ENCODE assay signal across 16 cellular contexts in the genomic region with DNA sequence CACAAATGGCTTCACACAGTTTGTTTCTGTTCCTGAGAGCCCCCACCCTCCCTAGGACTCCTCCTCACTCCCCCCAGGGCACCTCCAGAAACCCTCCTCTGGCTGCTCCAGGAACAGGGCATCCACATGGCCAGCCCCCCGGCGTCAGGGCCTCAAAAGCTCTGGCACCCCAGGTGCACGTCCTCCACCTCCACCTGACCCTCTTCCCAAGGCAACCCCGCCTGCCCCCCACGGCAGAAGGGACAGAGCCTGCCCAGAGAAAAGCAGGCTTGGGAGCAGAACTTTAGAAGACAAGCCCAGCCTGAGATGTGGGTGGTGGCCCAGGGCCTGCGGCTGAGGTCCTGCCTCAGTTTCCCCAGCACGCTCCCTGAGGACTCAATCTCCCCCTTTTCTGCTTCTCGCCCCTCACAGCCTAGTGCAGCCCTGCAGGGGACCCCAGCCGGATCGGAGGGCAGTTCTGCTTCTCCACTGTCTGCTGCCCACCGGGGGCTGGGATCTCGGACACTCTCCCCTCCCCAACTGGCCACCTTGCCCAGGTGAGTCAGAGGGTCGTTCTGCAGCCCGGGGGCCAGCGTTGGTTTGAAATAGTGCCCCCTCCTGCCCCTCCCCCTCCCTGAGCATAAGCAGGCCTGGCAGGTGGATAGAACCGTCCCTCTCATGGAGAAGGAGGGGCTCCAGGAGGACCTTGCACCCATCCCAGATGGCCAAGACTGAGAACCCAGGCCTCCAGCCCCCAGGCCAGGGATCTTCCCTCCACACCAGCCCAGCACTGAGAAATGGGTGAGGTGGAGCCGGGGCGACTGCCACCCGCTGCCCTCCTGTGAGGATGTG. TPM values are rescaled to one million over a fixed set of nuclear protein-coding genes. Genes with fewer than 3 reads are reported as not detected.
DNase-seq lines count a peak whose midpoint lies in the region; ATAC-seq, FAIRE-seq and TF ChIP-seq lines count a peak whose summit lies in the region.
"Had no signal": no experiment of that assay in that cellular context is flagged by ENCODE, and none has a peak within 500 bp of the region (broad histone marks: within the 10 kb centered on the region; RNA-seq: fewer than 3 reads in every experiment).

No MANE protein-coding gene starts in this region.

- ATAC-seq in HepG2, result peak; percentile 2; the same call in 1 of the 3 replicates
- ATAC-seq: activated CD4-positive, CD25-positive, alpha-beta regulatory T cell treated with anti-CD3 and anti-CD28 coated beads, Interleukin-2, amount 50 U/mL, for 24 hours had no signal

- peak overlapping the region; percentile 86 for H3K4me2 ChIP-seq in HepG2 (ENCODE audit: low read depth, low read length)

- H2AFZ ChIP-seq in HepG2 (ENCODE audit: low read length), result no peak overlapping the region

- in situ Hi-C loops in HepG2 (cut with HindIII; ENCODE audit: extremely low pct_ligation_motif_present, low pct_unique_long_range_greater_than_20kb), result no loop called here

- peaks cover 8% of the 10 kb centered on the region for H3K36me3 Mint-ChIP-seq in activated CD4-positive, alpha-beta memory T cell treated with anti-CD3 and anti-CD28 coated beads, Interleukin-2, amount 10 ng/mL, durations not matched to agents 7 days and 5 days (ENCODE audit: low read depth)
- peaks cover 3% of the 10 kb centered on the region for H3K36me3 Mint-ChIP-seq in activated CD4-positive, alpha-beta memory T cell treated with anti-CD3 and anti-CD28 coated beads for 36 hours
- H3K36me3 Mint-ChIP-seq in activated T-helper 1 cell treated with anti-CD3 and anti-CD28 coated beads, Interleukin-12 subunit alpha, Interleukin-12 subunit beta, Interleukin-2, Interleukin-4 antibody, amounts not matched to agents 30 ng/mL and 10 ng/mL and 1 ng/mL, durations not matched to agents 14 hours and 24 hours and 36 hours (ENCODE audit: low read depth), result no peaks in the 10 kb centered on the region

- no peak overlapping the region for H3K27ac Mint-ChIP-seq in activated CD4-positive, alpha-beta memory T cell treated with anti-CD3 and anti-CD28 coated beads, Interleukin-2, amount 10 ng/mL, durations not matched to agents 7 days and 5 days
- H3K27ac Mint-ChIP-seq in activated CD4-positive, alpha-beta memory T cell treated with anti-CD3 and anti-CD28 coated beads for 36 hours, result no peak overlapping the region
- no peak overlapping the region for H3K27ac Mint-ChIP-seq in activated T-helper 1 cell treated with anti-CD3 and anti-CD28 coated beads, Interleukin-12 subunit alpha, Interleukin-12 subunit beta, Interleukin-2, Interleukin-4 antibody, amounts not matched to agents 30 ng/mL and 10 ng/mL and 1 ng/mL, durations not matched to agents 14 hours and 24 hours and 36 hours

- H3K9ac ChIP-seq in HepG2 (ENCODE audit: insufficient read depth, low read depth, low read length), result no peak overlapping the region

- WGBS in HepG2 (ENCODE audit: low lambda C conversion rate), result 47% methylated on average over 18 of the region's 19 CpGs
- WGBS in spleen, 5 donors, result 83 to 93% (median 85%) methylated on average over 18 to 19 of the region's 19 CpGs

- intact Hi-C loops in activated CD4-positive, alpha-beta memory T cell treated with anti-CD3 and anti-CD28 coated beads for 36 hours (cut with micrococcal nuclease), result no loop called here
- intact Hi-C loops in activated T-helper 1 cell treated with anti-CD3 and anti-CD28 coated beads, Interleukin-12 subunit alpha, Interleukin-12 subunit beta, Interleukin-2, Interleukin-4 antibody, amounts not matched to agents 30 ng/mL and 10 ng/mL and 1 ng/mL, durations not matched to agents 14 hours and 24 hours and 36 hours (cut with micrococcal nuclease), result no loop called here
- intact Hi-C loops in HepG2 (cut with micrococcal nuclease; ENCODE audit: unreplicated experiment), result no loop called here
- intact Hi-C loops in spleen (cut with DNase I; ENCODE audit: low total_unique reads), result no loop called here

- H3K4me1 ChIP-seq in HepG2 (ENCODE audit: insufficient read depth, low read length), result peaks cover 40% of the 10 kb centered on the region
- peaks cover 24 to 67% (median 45%) of the 10 kb centered on the region in 6 donors for H3K4me1 ChIP-seq in spleen

- peak overlapping the region; percentile 47 to 67 (median 50); a peak in 5 of 6 replicates for H3K4me3 ChIP-seq in HepG2 (replicated peaks in 1 of 3; ENCODE audit: insufficient read depth in 1 of 3, low read depth in 2 of 3, low read length in 3 of 3)
- peak overlapping the region in 1 of 8 donors; percentile 87 for H3K4me3 ChIP-seq in spleen
- H3K4me3 ChIP-seq: skin epidermis, testis had no signal

- peaks cover 12% of the 10 kb centered on the region for H3K79me2 ChIP-seq in HepG2 (ENCODE audit: insufficient read depth, low read length)

- TF ChIP-seq CTCF in HepG2 (CRISPR knock-in tag; IDR thresholded peaks at IDR 0.05) (no peak), spleen (IDR thresholded peaks at IDR 0.05 in 8 of 11, conservative IDR thresholded peaks at IDR 0.05 in 3 of 11) (no peak)

- CTCF ChIA-PET in activated CD4-positive, alpha-beta memory T cell treated with anti-CD3 and anti-CD28 coated beads, Interleukin-2, amount 10 ng/mL, durations not matched to agents 7 days and 5 days (lab: Charles Lee), result no interaction called here
- CTCF ChIA-PET in activated CD4-positive, alpha-beta memory T cell treated with anti-CD3 and anti-CD28 coated beads for 36 hours (lab: Charles Lee), result interaction anchor here (1.4 kb wide), 1 partner anchor 10 kb away, joined by 4 read pairs; no protein-coding TSS in a partner anchor
- CTCF ChIA-PET in HepG2 (lab: Yijun Ruan, JAX; ENCODE audit: low intra/inter-chr PET ratio, low total read pairs), result no interaction called here

- no peaks in the 10 kb centered on the region for H3K9me3 Mint-ChIP-seq in activated CD4-positive, alpha-beta memory T cell treated with anti-CD3 and anti-CD28 coated beads, Interleukin-2, amount 10 ng/mL, durations not matched to agents 7 days and 5 days
- no peaks in the 10 kb centered on the region for H3K9me3 Mint-ChIP-seq in activated CD4-positive, alpha-beta memory T cell treated with anti-CD3 and anti-CD28 coated beads for 36 hours
- no peaks in the 10 kb centered on the region for H3K9me3 Mint-ChIP-seq in activated T-helper 1 cell treated with anti-CD3 and anti-CD28 coated beads, Interleukin-12 subunit alpha, Interleukin-12 subunit beta, Interleukin-2, Interleukin-4 antibody, amounts not matched to agents 30 ng/mL and 10 ng/mL and 1 ng/mL, durations not matched to agents 14 hours and 24 hours and 36 hours

- H3K9me3 ChIP-seq in HepG2 (ENCODE audit: low read length) (no peaks in the 10 kb centered on the region), spleen (no peaks in the 10 kb centered on the region)
- H3K9me3 ChIP-seq: testis had no signal

- no peaks in the 10 kb centered on the region; a peak in 1 of 5 replicates for H3K27me3 ChIP-seq in HepG2 (ENCODE audit: control insufficient read depth in 1 of 2, insufficient read depth in 2 of 2, low read length in 2 of 2)
- H3K27me3 ChIP-seq in spleen (replicated peaks in 1 of 7), result peaks cover 0 to 38% (median 13%) of the 10 kb centered on the region in 7 donors
- H3K27me3 ChIP-seq: testis had no signal

- peaks cover 2% of the 10 kb centered on the region; the same call in 1 of the 2 replicates for H4K20me1 ChIP-seq in HepG2 (ENCODE audit: insufficient read depth, low read length)

- BruUV-seq in HepG2 (replicated peaks; lab: Mats Ljungman, UMichigan), result no TSS peak

- no peak for FAIRE-seq in HepG2 (lab: Jason Lieb, UNC)
- FAIRE-seq: frontal cortex had no signal

- H3K27me3 Mint-ChIP-seq in activated CD4-positive, alpha-beta memory T cell treated with anti-CD3 and anti-CD28 coated beads, Interleukin-2, amount 10 ng/mL, durations not matched to agents 7 days and 5 days, result peaks cover 2% of the 10 kb centered on the region
- peaks cover 5% of the 10 kb centered on the region for H3K27me3 Mint-ChIP-seq in activated CD4-positive, alpha-beta memory T cell treated with anti-CD3 and anti-CD28 coated beads for 36 hours
- peaks cover 4% of the 10 kb centered on the region for H3K27me3 Mint-ChIP-seq in activated T-helper 1 cell treated with anti-CD3 and anti-CD28 coated beads, Interleukin-12 subunit alpha, Interleukin-12 subunit beta, Interleukin-2, Interleukin-4 antibody, amounts not matched to agents 30 ng/mL and 10 ng/mL and 1 ng/mL, durations not matched to agents 14 hours and 24 hours and 36 hours (ENCODE audit: insufficient read depth)

- no peak for TF ChIP-seq EP300 in HepG2 (IDR thresholded peaks at IDR 0.05; ENCODE audit: low read depth in 2 of 2, low read length in 2 of 2)
- no peak for TF ChIP-seq EP300 in HepG2 (CRISPR knock-in tag; IDR thresholded peaks at IDR 0.05; ENCODE audit: borderline replicate concordance)

- no peak for TF ChIP-seq POLR2A in HepG2 (IDR thresholded peaks at IDR 0.05; ENCODE audit: insufficient read depth in 1 of 2, low read depth in 2 of 2, low read length in 2 of 2)
- TF ChIP-seq POLR2A in spleen (IDR thresholded peaks at IDR 0.05), result no peak

- DNase-seq in activated CD4-positive, alpha-beta memory T cell treated with anti-CD3 and anti-CD28 coated beads, Interleukin-2, amount 10 ng/mL, durations not matched to agents 7 days and 5 days, result no peak
- no peak for DNase-seq in activated CD4-positive, alpha-beta memory T cell treated with anti-CD3 and anti-CD28 coated beads for 36 hours
- DNase-seq in activated T-helper 1 cell treated with anti-CD3 and anti-CD28 coated beads, Interleukin-12 subunit alpha, Interleukin-12 subunit beta, Interleukin-2, Interleukin-4 antibody, amounts not matched to agents 30 ng/mL and 10 ng/mL and 1 ng/mL, durations not matched to agents 14 hours and 24 hours and 36 hours (ENCODE audit: low spot score), result no peak
- no peak for DNase-seq in HepG2 (ENCODE audit: low spot score)
- peak; percentile 80 for DNase-seq in spleen
- DNase-seq in NCI-H2171 treated with DMSO at 0.1 percent for 48 hours (lab: John Stamatoyannopoulos, UW), result no peak
- no peak for DNase-seq in NCI-H774 (lab: John Stamatoyannopoulos, UW)
- DNase-seq in glomerular visceral epithelial cell (ENCODE audit: extremely low spot score), result no peak
- DNase-seq: islet precursor cell, NCI-H1092, NCI-H446 had no signal

- H3K36me3 ChIP-seq in HepG2 (replicated peaks in 1 of 2; ENCODE audit: control insufficient read depth in 1 of 2, insufficient read depth in 2 of 2, low read length in 2 of 2) (no peaks in the 10 kb centered on the region), spleen (no peaks in the 10 kb centered on the region)

- H3K4me3 Mint-ChIP-seq in activated CD4-positive, alpha-beta memory T cell treated with anti-CD3 and anti-CD28 coated beads, Interleukin-2, amount 10 ng/mL, durations not matched to agents 7 days and 5 days, result peak overlapping the region; percentile 34
- no peak overlapping the region for H3K4me3 Mint-ChIP-seq in activated CD4-positive, alpha-beta memory T cell treated with anti-CD3 and anti-CD28 coated beads for 36 hours
- H3K4me3 Mint-ChIP-seq in activated T-helper 1 cell treated with anti-CD3 and anti-CD28 coated beads, Interleukin-12 subunit alpha, Interleukin-12 subunit beta, Interleukin-2, Interleukin-4 antibody, amounts not matched to agents 30 ng/mL and 10 ng/mL and 1 ng/mL, durations not matched to agents 14 hours and 24 hours and 36 hours, result peak overlapping the region; percentile 48

- no peak for TF ChIP-seq RAD21 in HepG2 (CRISPR knock-in tag; IDR thresholded peaks at IDR 0.05)

- H3K4me1 Mint-ChIP-seq in activated CD4-positive, alpha-beta memory T cell treated with anti-CD3 and anti-CD28 coated beads, Interleukin-2, amount 10 ng/mL, durations not matched to agents 7 days and 5 days, result peaks cover 27% of the 10 kb centered on the region
- H3K4me1 Mint-ChIP-seq in activated CD4-positive, alpha-beta memory T cell treated with anti-CD3 and anti-CD28 coated beads for 36 hours (ENCODE audit: low read depth), result peaks cover 15% of the 10 kb centered on the region
- peaks cover 5% of the 10 kb centered on the region for H3K4me1 Mint-ChIP-seq in activated T-helper 1 cell treated with anti-CD3 and anti-CD28 coated beads, Interleukin-12 subunit alpha, Interleukin-12 subunit beta, Interleukin-2, Interleukin-4 antibody, amounts not matched to agents 30 ng/mL and 10 ng/mL and 1 ng/mL, durations not matched to agents 14 hours and 24 hours and 36 hours (ENCODE audit: low read depth)

- H3K27ac ChIP-seq in HepG2 (ENCODE audit: extremely low read length, insufficient read depth, low read length), result no peak overlapping the region
- H3K27ac ChIP-seq in spleen, result peak overlapping the region in 6 of 8 donors; percentile 15 to 99 (median 90)

- POLR2A ChIA-PET in activated CD4-positive, alpha-beta memory T cell treated with anti-CD3 and anti-CD28 coated beads, Interleukin-2, amount 10 ng/mL, durations not matched to agents 7 days and 5 days (lab: Charles Lee), result no interaction called here
- POLR2A ChIA-PET in activated CD4-positive, alpha-beta memory T cell treated with anti-CD3 and anti-CD28 coated beads for 36 hours (lab: Charles Lee), result no interaction called here
- POLR2A ChIA-PET in HepG2 (lab: Yijun Ruan, JAX), result interaction anchor here (0.7 to 1.2 kb wide), 2 partner anchors 23 to 36 kb away, joined by 3 to 4 read pairs; no protein-coding TSS in a partner anchor

RNA-seq across cellular contexts. Expression of gene TRABD, which starts 2.4 kb away (rescaled TPM):
- total RNA-seq in activated CD4-positive, alpha-beta memory T cell treated with anti-CD3 and anti-CD28 coated beads, Interleukin-2, amount 10 ng/mL, durations not matched to agents 7 days and 5 days, result 100 to 1,000 TPM; 136 to 138 TPM
- 10 to 100 TPM; 88.6 to 89.2 TPM for total RNA-seq in activated CD4-positive, alpha-beta memory T cell treated with anti-CD3 and anti-CD28 coated beads for 36 hours
- 94.1 and 96.8 TPM in 2 replicates for total RNA-seq in activated T-helper 1 cell treated with anti-CD3 and anti-CD28 coated beads, Interleukin-12 subunit alpha, Interleukin-12 subunit beta, Interleukin-2, Interleukin-4 antibody, amounts not matched to agents 30 ng/mL and 10 ng/mL and 1 ng/mL, durations not matched to agents 14 hours and 24 hours and 36 hours
- 16.2 and 21.5 TPM in 2 replicates for total RNA-seq in HepG2 (2016; rRNA removed; fragmentation: Illumina TruSeq; extraction: Trizol)
- total RNA-seq in HepG2 (2016; cell fraction: cytosol; rRNA removed; fragmentation: Illumina TruSeq; extraction: Trizol; ENCODE audit: low read depth), result 8.1 and 8.5 TPM in 2 replicates
- total RNA-seq in HepG2 (2016; cell fraction: insoluble cytoplasmic fraction; rRNA removed; fragmentation: Illumina TruSeq; extraction: Trizol), result 14.1 and 20.1 TPM in 2 replicates
- 15.9 and 17.7 TPM in 2 replicates for total RNA-seq in HepG2 (2016; cell fraction: membrane; rRNA removed; fragmentation: Illumina TruSeq; extraction: Trizol)
- total RNA-seq in HepG2 (2016; cell fraction: nucleus; rRNA removed; fragmentation: Illumina TruSeq; extraction: Trizol), result 12.3 and 17.7 TPM in 2 replicates
- 28.9 and 36.8 TPM in 2 replicates for polyA plus RNA-seq in HepG2 (2011; rRNA removed)
- polyA plus RNA-seq in HepG2 (2011; cell fraction: cytosol; rRNA removed), result 15.8 and 28.0 TPM in 2 replicates
- 241 and 327 TPM in 2 replicates for polyA plus RNA-seq in HepG2 (2011; cell fraction: nucleus; rRNA removed)
- 19.6 and 35.2 TPM in 2 replicates for polyA plus RNA-seq in HepG2 (2012)
- 10.4 and 11.2 TPM in 2 replicates for polyA plus RNA-seq in HepG2 (2016; cell fraction: cytosol; fragmentation: Illumina TruSeq; extraction: Trizol; ENCODE audit: low read depth)
- polyA plus RNA-seq in HepG2 (2016; cell fraction: insoluble cytoplasmic fraction; fragmentation: Illumina TruSeq; extraction: Trizol; ENCODE audit: low read depth), result 19.9 and 22.8 TPM in 2 replicates
- 15.2 and 16.9 TPM in 2 replicates for polyA plus RNA-seq in HepG2 (2016; cell fraction: membrane; fragmentation: Illumina TruSeq; extraction: Trizol; ENCODE audit: low read depth)
- polyA plus RNA-seq in HepG2 (2016; cell fraction: nucleus; fragmentation: Illumina TruSeq; extraction: Trizol; ENCODE audit: insufficient read depth, low read depth), result 56.6 and 60.9 TPM in 2 replicates
- 22.4 and 30.1 TPM in 2 replicates for polyA minus RNA-seq in HepG2 (2011; rRNA and poly(A)+ RNA removed; ENCODE audit: low replicate concordance)
- polyA minus RNA-seq in HepG2 (2011; cell fraction: cytosol; rRNA and poly(A)+ RNA removed), result 9.7 and 11.7 TPM in 2 replicates
- 14.4 and 18.2 TPM in 2 replicates for polyA minus RNA-seq in HepG2 (2011; cell fraction: nucleus; rRNA and poly(A)+ RNA removed)
- total RNA-seq in spleen, result 10 to 100 TPM; 49.8 to 66.5 (median 57.7) TPM
- 10 to 100 TPM; 43.3 to 85.8 (median 77.9) TPM for polyA plus RNA-seq in spleen

RNA-seq across cellular contexts. Expression of gene PANX2, which starts 12.8 kb away (rescaled TPM):
- total RNA-seq in activated CD4-positive, alpha-beta memory T cell treated with anti-CD3 and anti-CD28 coated beads, Interleukin-2, amount 10 ng/mL, durations not matched to agents 7 days and 5 days, result under 1 TPM; 0.83 to 0.88 TPM
- 1 to 10 TPM; 3.3 to 3.5 TPM for total RNA-seq in activated CD4-positive, alpha-beta memory T cell treated with anti-CD3 and anti-CD28 coated beads for 36 hours
- total RNA-seq in activated T-helper 1 cell treated with anti-CD3 and anti-CD28 coated beads, Interleukin-12 subunit alpha, Interleukin-12 subunit beta, Interleukin-2, Interleukin-4 antibody, amounts not matched to agents 30 ng/mL and 10 ng/mL and 1 ng/mL, durations not matched to agents 14 hours and 24 hours and 36 hours, result 0.36 and 0.64 TPM in 2 replicates
- total RNA-seq in HepG2 (2016; rRNA removed; fragmentation: Illumina TruSeq; extraction: Trizol), result 0.15 and 0.58 TPM in 2 replicates
- 0.20 and 0.35 TPM in 2 replicates for total RNA-seq in HepG2 (2016; cell fraction: cytosol; rRNA removed; fragmentation: Illumina TruSeq; extraction: Trizol; ENCODE audit: low read depth)
- total RNA-seq in HepG2 (2016; cell fraction: insoluble cytoplasmic fraction; rRNA removed; fragmentation: Illumina TruSeq; extraction: Trizol), result 0.19 TPM in 2 replicates
- 1.1 and 1.4 TPM in 2 replicates for total RNA-seq in HepG2 (2016; cell fraction: membrane; rRNA removed; fragmentation: Illumina TruSeq; extraction: Trizol)
- 0.47 and 0.56 TPM in 2 replicates for total RNA-seq in HepG2 (2016; cell fraction: nucleus; rRNA removed; fragmentation: Illumina TruSeq; extraction: Trizol)
- 1.1 TPM in 2 replicates for polyA plus RNA-seq in HepG2 (2011; rRNA removed)
- polyA plus RNA-seq in HepG2 (2011; cell fraction: cytosol; rRNA removed), result 0.99 and 1.7 TPM in 2 replicates
- polyA plus RNA-seq in HepG2 (2011; cell fraction: nucleus; rRNA removed), result 2.5 and 4.2 TPM in 2 replicates
- 1.6 and 3.8 TPM in 2 replicates for polyA plus RNA-seq in HepG2 (2012)
- polyA plus RNA-seq in HepG2 (2016; cell fraction: cytosol; fragmentation: Illumina TruSeq; extraction: Trizol; ENCODE audit: low read depth), result 1.3 and 1.4 TPM in 2 replicates
- 1.1 and 1.4 TPM in 2 replicates for polyA plus RNA-seq in HepG2 (2016; cell fraction: insoluble cytoplasmic fraction; fragmentation: Illumina TruSeq; extraction: Trizol; ENCODE audit: low read depth)
- 2.9 and 3.6 TPM in 2 replicates for polyA plus RNA-seq in HepG2 (2016; cell fraction: membrane; fragmentation: Illumina TruSeq; extraction: Trizol; ENCODE audit: low read depth)
- 2.0 and 2.3 TPM in 2 replicates for polyA plus RNA-seq in HepG2 (2016; cell fraction: nucleus; fragmentation: Illumina TruSeq; extraction: Trizol; ENCODE audit: insufficient read depth, low read depth)
- polyA minus RNA-seq in HepG2 (2011; rRNA and poly(A)+ RNA removed; ENCODE audit: low replicate concordance), result 0.78 and 0.84 TPM in 2 replicates
- 0.30 and 0.79 TPM in 2 replicates for polyA minus RNA-seq in HepG2 (2011; cell fraction: cytosol; rRNA and poly(A)+ RNA removed)
- polyA minus RNA-seq in HepG2 (2011; cell fraction: nucleus; rRNA and poly(A)+ RNA removed), result 0.37 and 0.39 TPM in 2 replicates
- 1 to 10 TPM in 6 of 7 donors, under 1 TPM in 1; 0.39 to 4.6 (median 2.4) TPM for total RNA-seq in spleen
- under 1 TPM; 0.11 to 0.67 (median 0.24) TPM for polyA plus RNA-seq in spleen
- total RNA-seq: OCI-LY7 had no signal

RNA-seq across cellular contexts. Expression of gene SELENOO, which starts 17.5 kb away (rescaled TPM):
- 10 to 100 TPM; 21.5 TPM for total RNA-seq in activated CD4-positive, alpha-beta memory T cell treated with anti-CD3 and anti-CD28 coated beads, Interleukin-2, amount 10 ng/mL, durations not matched to agents 7 days and 5 days
- 10 to 100 TPM; 18.8 to 19.7 TPM for total RNA-seq in activated CD4-positive, alpha-beta memory T cell treated with anti-CD3 and anti-CD28 coated beads for 36 hours
- 23.7 and 25.9 TPM in 2 replicates for total RNA-seq in activated T-helper 1 cell treated with anti-CD3 and anti-CD28 coated beads, Interleukin-12 subunit alpha, Interleukin-12 subunit beta, Interleukin-2, Interleukin-4 antibody, amounts not matched to agents 30 ng/mL and 10 ng/mL and 1 ng/mL, durations not matched to agents 14 hours and 24 hours and 36 hours
- total RNA-seq in HepG2 (2016; rRNA removed; fragmentation: Illumina TruSeq; extraction: Trizol), result 12.5 and 19.0 TPM in 2 replicates
- 2.8 and 3.8 TPM in 2 replicates for total RNA-seq in HepG2 (2016; cell fraction: cytosol; rRNA removed; fragmentation: Illumina TruSeq; extraction: Trizol; ENCODE audit: low read depth)
- total RNA-seq in HepG2 (2016; cell fraction: insoluble cytoplasmic fraction; rRNA removed; fragmentation: Illumina TruSeq; extraction: Trizol), result 9.4 and 19.8 TPM in 2 replicates
- total RNA-seq in HepG2 (2016; cell fraction: membrane; rRNA removed; fragmentation: Illumina TruSeq; extraction: Trizol), result 6.0 and 7.6 TPM in 2 replicates
- 18.8 and 19.9 TPM in 2 replicates for total RNA-seq in HepG2 (2016; cell fraction: nucleus; rRNA removed; fragmentation: Illumina TruSeq; extraction: Trizol)
- 14.4 and 18.7 TPM in 2 replicates for polyA plus RNA-seq in HepG2 (2011; rRNA removed)
- polyA plus RNA-seq in HepG2 (2011; cell fraction: cytosol; rRNA removed), result 10.0 and 18.1 TPM in 2 replicates
- 88.6 and 104 TPM in 2 replicates for polyA plus RNA-seq in HepG2 (2011; cell fraction: nucleus; rRNA removed)
- polyA plus RNA-seq in HepG2 (2012), result 10.9 and 17.7 TPM in 2 replicates
- polyA plus RNA-seq in HepG2 (2016; cell fraction: cytosol; fragmentation: Illumina TruSeq; extraction: Trizol; ENCODE audit: low read depth), result 3.5 and 4.0 TPM in 2 replicates
- 9.5 and 12.3 TPM in 2 replicates for polyA plus RNA-seq in HepG2 (2016; cell fraction: insoluble cytoplasmic fraction; fragmentation: Illumina TruSeq; extraction: Trizol; ENCODE audit: low read depth)
- 4.9 and 5.3 TPM in 2 replicates for polyA plus RNA-seq in HepG2 (2016; cell fraction: membrane; fragmentation: Illumina TruSeq; extraction: Trizol; ENCODE audit: low read depth)
- 54.2 and 57.7 TPM in 2 replicates for polyA plus RNA-seq in HepG2 (2016; cell fraction: nucleus; fragmentation: Illumina TruSeq; extraction: Trizol; ENCODE audit: insufficient read depth, low read depth)
- 9.7 and 16.7 TPM in 2 replicates for polyA minus RNA-seq in HepG2 (2011; rRNA and poly(A)+ RNA removed; ENCODE audit: low replicate concordance)
- 6.4 and 6.9 TPM in 2 replicates for polyA minus RNA-seq in HepG2 (2011; cell fraction: cytosol; rRNA and poly(A)+ RNA removed)
- polyA minus RNA-seq in HepG2 (2011; cell fraction: nucleus; rRNA and poly(A)+ RNA removed), result 7.5 and 7.7 TPM in 2 replicates
- 10 to 100 TPM; 25.4 to 31.7 (median 29.3) TPM for total RNA-seq in spleen
- 10 to 100 TPM; 26.2 to 70.8 (median 47.0) TPM for polyA plus RNA-seq in spleen
